18 cellular contexts compared by ENCODE assay signal in genomic region chr13:98254541-98254940, GRCh38.
DNase-seq lines count a peak whose midpoint lies in the region; ATAC-seq and TF ChIP-seq lines count a peak whose summit lies in the region.
"Had no signal": no experiment of that assay in that cellular context is flagged by ENCODE, and none has a peak within 500 bp of the region (broad histone marks: within the 10 kb centered on the region; RNA-seq: fewer than 3 reads in every experiment).

No MANE protein-coding gene starts in this region.

- H3K27ac ChIP-seq in RWPE2 (ENCODE audit: poor library complexity, severe bottlenecking) (peak overlapping the region; percentile 91), endodermal cell (ENCODE audit: low read depth, low read length) (no peak overlapping the region)
- H3K27ac ChIP-seq: uterus had no signal

- H3K27me3 ChIP-seq in RWPE2 (ENCODE audit: insufficient read depth, poor library complexity, severe bottlenecking) (no peaks in the 10 kb centered on the region), endodermal cell (ENCODE audit: control insufficient read depth, insufficient read depth, low read length, poor library complexity, severe bottlenecking) (no peaks in the 10 kb centered on the region)
- H3K27me3 ChIP-seq: uterus had no signal

- H3K36me3 ChIP-seq in RWPE2 (ENCODE audit: low read depth) (no peaks in the 10 kb centered on the region), endodermal cell (ENCODE audit: control insufficient read depth, insufficient read depth, low read length) (peaks cover 25% of the 10 kb centered on the region)
- H3K36me3 ChIP-seq: uterus had no signal

- H3K27ac Mint-ChIP-seq in endodermal cell = peak overlapping the region; percentile 58
- H3K27ac Mint-ChIP-seq in nephron progenitor cell = peak overlapping the region; percentile 57
- H3K27ac Mint-ChIP-seq: activated B cell treated with CpG ODN at 0.5 μM for 24 hours; GM23338; T-helper 1 cell treated with Interleukin-12 subunit alpha and Interleukin-12 subunit beta and Interleukin-4 antibody, amounts not matched to agents 30 μg/mL and 1 μg/mL, for 36 hours had no signal

- no peak for TF ChIP-seq CTCF in AG10803 (conservative IDR thresholded peaks at IDR 0.05; ENCODE audit: low read length)
- no peak for TF ChIP-seq CTCF in RWPE2 (IDR thresholded peaks at IDR 0.05; ENCODE audit: poor library complexity, severe bottlenecking)
- no peak for TF ChIP-seq CTCF in endodermal cell (conservative IDR thresholded peaks at IDR 0.05)
- no peak for TF ChIP-seq CTCF in nephron progenitor cell (IDR thresholded peaks at IDR 0.05)

- 91 to 100% methylated on average over 1 of the region's 1 CpG for WGBS in endodermal cell (ENCODE audit: insufficient coverage in 1 of 2, insufficient read length in 1 of 2), 2 experiments

- H3K9me3 Mint-ChIP-seq in endodermal cell = no peaks in the 10 kb centered on the region
- no peaks in the 10 kb centered on the region for H3K9me3 Mint-ChIP-seq in nephron progenitor cell
- H3K9me3 Mint-ChIP-seq: activated B cell treated with CpG ODN at 0.5 μM for 24 hours; GM23338; neural crest cell; T-helper 1 cell treated with Interleukin-12 subunit alpha and Interleukin-12 subunit beta and Interleukin-4 antibody, amounts not matched to agents 30 μg/mL and 1 μg/mL, for 36 hours had no signal

- H3K9me3 ChIP-seq in RWPE2 (ENCODE audit: severe bottlenecking) (no peaks in the 10 kb centered on the region), endodermal cell (ENCODE audit: control insufficient read depth, low read length) (no peaks in the 10 kb centered on the region)
- H3K9me3 ChIP-seq: uterus had no signal

- peak; percentile 91 for DNase-seq in AG10803 (ENCODE audit: low read depth)
- DNase-seq in RWPE2 (ENCODE audit: low spot score) = no peak
- DNase-seq in endodermal cell = peak; percentile 25
- DNase-seq in nephron progenitor cell = no peak
- DNase-seq in NCI-H1417 treated with DMSO at 0.1 percent for 48 hours (lab: John Stamatoyannopoulos, UW) = no peak
- DNase-seq in stimulated activated CD4-positive, alpha-beta T cell treated with anti-CD3 and anti-CD28 coated beads, Interleukin-15, amount 100 ng/mL, for 24 hours = no peak
- DNase-seq: activated B cell treated with CpG ODN at 0.5 μM for 24 hours; activated CD8-positive, alpha-beta memory T cell treated with anti-CD3 and anti-CD28 coated beads for 24 hours; AML-193; islet precursor cell; NK-92 treated with Interleukin-12 subunit alpha and Interleukin-12 subunit beta, amount 100 ng/mL, for 24 hours; RPMI8226; uterus had no signal

- H3K4me3 ChIP-seq in AG10803 (ENCODE audit: low read length) (no peak overlapping the region), RWPE2 (ENCODE audit: severe bottlenecking) (no peak overlapping the region), endodermal cell (ENCODE audit: low read length) (no peak overlapping the region)
- H3K4me3 ChIP-seq: GM23338, uterus had no signal

- ATAC-seq in RWPE2 (ENCODE audit: low read depth) (no peak), HG03457 (IDR thresholded peaks at IDR 0.05; ENCODE audit: unreplicated experiment) (no peak), GM18858 (IDR thresholded peaks at IDR 0.05; ENCODE audit: unreplicated experiment) (no peak)
- ATAC-seq: GM23338 had no signal

- no peak overlapping the region for H3K9ac ChIP-seq in endodermal cell (ENCODE audit: extremely low read depth, low read length, poor library complexity, severe bottlenecking)

- H3K36me3 Mint-ChIP-seq in endodermal cell (ENCODE audit: low read depth) = peaks cover 12% of the 10 kb centered on the region
- peaks cover 45% of the 10 kb centered on the region for H3K36me3 Mint-ChIP-seq in nephron progenitor cell (ENCODE audit: low read depth)

- no peak overlapping the region for H3K4me3 Mint-ChIP-seq in endodermal cell
- no peak overlapping the region for H3K4me3 Mint-ChIP-seq in nephron progenitor cell
- H3K4me3 Mint-ChIP-seq: activated B cell treated with CpG ODN at 0.5 μM for 24 hours; GM23338; neural crest cell; T-helper 1 cell treated with Interleukin-12 subunit alpha and Interleukin-12 subunit beta and Interleukin-4 antibody, amounts not matched to agents 30 μg/mL and 1 μg/mL, for 36 hours had no signal

- H3K4me1 Mint-ChIP-seq in endodermal cell (peaks cover 23% of the 10 kb centered on the region), nephron progenitor cell (peaks cover 68% of the 10 kb centered on the region)
- H3K4me1 Mint-ChIP-seq: activated B cell treated with CpG ODN at 0.5 μM for 24 hours had no signal

- no peaks in the 10 kb centered on the region for H3K27me3 Mint-ChIP-seq in endodermal cell (ENCODE audit: insufficient read depth)
- peaks cover 2% of the 10 kb centered on the region for H3K27me3 Mint-ChIP-seq in nephron progenitor cell (ENCODE audit: low read depth, poor library complexity)
- H3K27me3 Mint-ChIP-seq: activated B cell treated with CpG ODN at 0.5 μM for 24 hours had no signal

- H3K4me1 ChIP-seq in RWPE2 (ENCODE audit: insufficient read depth, poor library complexity, severe bottlenecking) = peaks cover 27% of the 10 kb centered on the region
- H3K4me1 ChIP-seq in endodermal cell (ENCODE audit: control insufficient read depth, insufficient read depth, low read length) = no peaks in the 10 kb centered on the region
- H3K4me1 ChIP-seq: uterus had no signal

Comparison
In these comparisons a context has a peak if more than half of its experiments do, and no peak if none do; other contexts are left out.
1. DNase-seq: peak in AG10803 (single experiment) and endodermal cell (single experiment); none in RWPE2 (single experiment), nephron progenitor cell (single experiment), NCI-H1417 treated with DMSO at 0.1 percent for 48 hours (single experiment) and stimulated activated CD4-positive, alpha-beta T cell treated with anti-CD3 and anti-CD28 coated beads, Interleukin-15, amount 100 ng/mL, for 24 hours (single experiment).